9 cellular contexts compared by ENCODE assay signal in genomic region chr17:11893862-11894261, GRCh38.
"Had no signal": no experiment of that assay in that cellular context is flagged by ENCODE, and none has a peak within 500 bp of the region (broad histone marks: within the 10 kb centered on the region; RNA-seq: fewer than 3 reads in every experiment).

No MANE protein-coding gene starts in this region.

- H3K4me1 ChIP-seq: HAP-1 had no signal

- H3K9me3 ChIP-seq: HAP-1 had no signal

- H2AFZ ChIP-seq: GM23248, GM23338 had no signal

- H3K4me3 ChIP-seq: GM23248, GM23338, HAP-1 had no signal

- H3K9ac ChIP-seq: GM23248 had no signal

- H3K4me2 ChIP-seq: GM23338 had no signal

- DNase-seq: GM23248, GOT3, HCEC 1CT, HFFc6 had no signal

- H3K27ac ChIP-seq: GM23248 had no signal

- ATAC-seq: GM23338, HCT116 had no signal

- FAIRE-seq: H1, H54 had no signal

- H3K36me3 ChIP-seq: HAP-1 had no signal
